In the genomic region with DNA sequence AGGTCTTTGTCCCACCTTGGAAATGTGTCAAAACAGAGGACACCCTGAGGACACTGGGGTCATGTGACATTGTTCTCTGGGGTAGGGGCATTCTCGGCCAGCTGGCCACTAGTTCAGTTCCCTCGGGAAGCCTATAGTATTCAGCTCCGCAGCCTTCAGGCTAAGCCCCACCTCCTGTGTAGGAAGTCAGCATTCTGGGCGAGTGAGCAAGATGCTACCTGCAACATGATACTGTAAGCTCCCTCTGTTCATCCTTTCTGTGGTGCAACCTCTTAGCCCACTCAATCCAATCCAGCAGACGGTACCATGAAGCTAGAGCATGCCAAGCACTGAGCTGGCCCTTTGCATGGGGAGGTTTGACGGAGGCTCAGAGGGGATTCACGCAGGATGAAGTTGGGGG, we compare ENCODE assay signal across 16 cellular contexts. TPM values are rescaled to one million over a fixed set of nuclear protein-coding genes. Genes with fewer than 3 reads are reported as not detected.
A peak's percentile ranks its signal among the peaks of the same experiment; 100 is the strongest.
DNase-seq lines count a peak whose midpoint lies in the region; ATAC-seq and TF ChIP-seq lines count a peak whose summit lies in the region.
"Had no signal": no experiment of that assay in that cellular context is flagged by ENCODE, and none has a peak within 500 bp of the region (broad histone marks: within the 10 kb centered on the region; RNA-seq: fewer than 3 reads in every experiment).

No MANE protein-coding gene starts in this region.

- no peak overlapping the region for H3K4me3 ChIP-seq in osteoblast (ENCODE audit: insufficient read depth, low read length)
- no peak overlapping the region for H3K4me3 ChIP-seq in body of pancreas
- H3K4me3 ChIP-seq: GM12878, SK-N-MC had no signal

- peaks cover 27% of the 10 kb centered on the region for H3K4me1 Mint-ChIP-seq in WTC11
- peaks cover 6% of the 10 kb centered on the region for H3K4me1 Mint-ChIP-seq in activated naive CD4-positive, alpha-beta T cell treated with anti-CD3 and anti-CD28 coated beads for 36 hours (ENCODE audit: low read depth)
- H3K4me1 Mint-ChIP-seq in chondrocyte (ENCODE audit: low read depth), result peaks cover 16% of the 10 kb centered on the region

- no peak for TF ChIP-seq POLR2A in body of pancreas (IDR thresholded peaks at IDR 0.05)

- no peaks in the 10 kb centered on the region for H3K79me2 ChIP-seq in osteoblast (ENCODE audit: insufficient read depth, low read length)

- H3K27me3 ChIP-seq in osteoblast (ENCODE audit: insufficient read depth, low read length), result peaks cover 64% of the 10 kb centered on the region
- H3K27me3 ChIP-seq in body of pancreas, result peaks cover 0 to 20% of the 10 kb centered on the region in 2 donors

- CTCF ChIA-PET in WTC11 (lab: Charles Lee), result interaction anchor here (0.6 to 9.4 kb wide), 25 partner anchors 16 to 413 kb away, joined by 3 to 343 read pairs (median 4); no protein-coding TSS in a partner anchor
- CTCF ChIA-PET in activated naive CD4-positive, alpha-beta T cell treated with anti-CD3 and anti-CD28 coated beads for 36 hours (lab: Charles Lee), result interaction anchor here (0.6 to 2.5 kb wide), 7 partner anchors 11 to 410 kb away, joined by 3 to 19 read pairs (median 5); no protein-coding TSS in a partner anchor

- peaks cover 58% of the 10 kb centered on the region for H4K20me1 ChIP-seq in osteoblast (ENCODE audit: insufficient read depth, low read length)

- peak; percentile 51 for DNase-seq in NCI-H2107 treated with DMSO at 0.1 percent for 48 hours (lab: John Stamatoyannopoulos, UW; ENCODE audit: unreplicated experiment)
- no peak for DNase-seq in NCI-H2107 (lab: John Stamatoyannopoulos, UW)
- DNase-seq in NCI-H510A (lab: John Stamatoyannopoulos, UW), result peak; percentile 33
- DNase-seq in WTC11 (ENCODE audit: low spot score), result no peak
- peak; percentile 76 for DNase-seq in osteoblast (ENCODE audit: insufficient read length, low spot score, missing footprints)
- DNase-seq in body of pancreas, result no peak
- no peak for DNase-seq in activated naive CD4-positive, alpha-beta T cell treated with anti-CD3 and anti-CD28 coated beads for 36 hours
- no peak for DNase-seq in chondrocyte (ENCODE audit: low spot score)
- DNase-seq: EL, NCI-H1105, NCI-H1694, SHP77 had no signal

- H3K36me3 Mint-ChIP-seq in WTC11 (no peaks in the 10 kb centered on the region), chondrocyte (ENCODE audit: low read depth) (peaks cover 1% of the 10 kb centered on the region)
- peaks cover 1% of the 10 kb centered on the region for H3K36me3 Mint-ChIP-seq in activated naive CD4-positive, alpha-beta T cell treated with anti-CD3 and anti-CD28 coated beads for 36 hours (ENCODE audit: low read depth)

- ATAC-seq in WTC11, result no peak
- ATAC-seq in body of pancreas, result no peak

- H3K4me3 Mint-ChIP-seq in WTC11, result no peak overlapping the region
- no peak overlapping the region for H3K4me3 Mint-ChIP-seq in activated naive CD4-positive, alpha-beta T cell treated with anti-CD3 and anti-CD28 coated beads for 36 hours
- no peak overlapping the region for H3K4me3 Mint-ChIP-seq in chondrocyte (ENCODE audit: unreplicated experiment)
- H3K4me3 Mint-ChIP-seq: B cell, H9 had no signal

- no peak overlapping the region for H2AFZ ChIP-seq in osteoblast (ENCODE audit: low read length)

- H3K9me3 ChIP-seq in osteoblast (ENCODE audit: low read depth, low read length), result no peaks in the 10 kb centered on the region
- H3K9me3 ChIP-seq in body of pancreas, result no peaks in the 10 kb centered on the region

- H3K27me3 Mint-ChIP-seq in WTC11 (ENCODE audit: low read depth) (peaks cover 45% of the 10 kb centered on the region), chondrocyte (ENCODE audit: low read depth) (peaks cover 57% of the 10 kb centered on the region)
- peaks cover 51% of the 10 kb centered on the region for H3K27me3 Mint-ChIP-seq in activated naive CD4-positive, alpha-beta T cell treated with anti-CD3 and anti-CD28 coated beads for 36 hours (ENCODE audit: low read depth)

- 56 to 57% methylated on average over 4 to 7 of the region's 7 CpGs for WGBS in body of pancreas, 2 donors

- TF ChIP-seq CTCF in WTC11 (IDR thresholded peaks at IDR 0.05) (no peak), osteoblast (IDR thresholded peaks at IDR 0.05; ENCODE audit: extremely low read depth, low read depth, low read length) (no peak), body of pancreas (IDR thresholded peaks at IDR 0.05) (no peak), chondrocyte (IDR thresholded peaks at IDR 0.05) (no peak)

- H3K4me2 ChIP-seq in osteoblast (ENCODE audit: insufficient read depth, low read length), result no peak overlapping the region

- no peak overlapping the region for H3K27ac ChIP-seq in osteoblast (ENCODE audit: low read depth, low read length)
- H3K27ac ChIP-seq in body of pancreas, result no peak overlapping the region
- H3K27ac ChIP-seq: SK-N-MC had no signal

- H3K9me3 Mint-ChIP-seq in WTC11 (no peaks in the 10 kb centered on the region), chondrocyte (ENCODE audit: low read depth) (no peaks in the 10 kb centered on the region)
- no peaks in the 10 kb centered on the region for H3K9me3 Mint-ChIP-seq in activated naive CD4-positive, alpha-beta T cell treated with anti-CD3 and anti-CD28 coated beads for 36 hours

- POLR2A ChIA-PET in WTC11 (lab: Charles Lee), result no interaction called here

- H3K36me3 ChIP-seq in osteoblast (ENCODE audit: insufficient read depth, low read length) (no peaks in the 10 kb centered on the region), body of pancreas (replicated peaks in 1 of 2; ENCODE audit: insufficient read depth in 1 of 2, low read depth in 2 of 2) (no peaks in the 10 kb centered on the region)

- H3K4me1 ChIP-seq in osteoblast (ENCODE audit: insufficient read depth, low read length), result peaks cover 7% of the 10 kb centered on the region
- peaks cover 48% of the 10 kb centered on the region for H3K4me1 ChIP-seq in body of pancreas

- intact Hi-C loops in body of pancreas (cut with DNase I), result no loop called here
- intact Hi-C loops in activated naive CD4-positive, alpha-beta T cell treated with anti-CD3 and anti-CD28 coated beads for 36 hours (cut with micrococcal nuclease), result no loop called here

- H3K27ac Mint-ChIP-seq in WTC11 (no peak overlapping the region), chondrocyte (ENCODE audit: unreplicated experiment) (no peak overlapping the region)
- H3K27ac Mint-ChIP-seq in activated naive CD4-positive, alpha-beta T cell treated with anti-CD3 and anti-CD28 coated beads for 36 hours, result no peak overlapping the region
- H3K27ac Mint-ChIP-seq: B cell, H9 had no signal

TF ChIP-seq in WTC11, 78 proteins besides CTCF, POLR2A, EP300 and RAD21:
- no peak for TF ChIP-seq ZNF263 (CRISPR knock-in tag; IDR thresholded peaks at IDR 0.05; ENCODE audit: low read depth)
- TF ChIP-seq, protein P1, sequence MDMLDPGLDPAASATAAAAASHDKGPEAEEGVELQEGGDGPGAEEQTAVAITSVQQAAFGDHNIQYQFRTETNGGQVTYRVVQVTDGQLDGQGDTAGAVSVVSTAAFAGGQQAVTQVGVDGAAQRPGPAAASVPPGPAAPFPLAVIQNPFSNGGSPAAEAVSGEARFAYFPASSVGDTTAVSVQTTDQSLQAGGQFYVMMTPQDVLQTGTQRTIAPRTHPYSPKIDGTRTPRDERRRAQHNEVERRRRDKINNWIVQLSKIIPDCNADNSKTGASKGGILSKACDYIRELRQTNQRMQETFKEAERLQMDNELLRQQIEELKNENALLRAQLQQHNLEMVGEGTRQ (CRISPR knock-in tag; IDR thresholded peaks at IDR 0.05), result peak; percentile 37; the same call in 1 of the 2 replicates

RNA-seq across cellular contexts. Expression of a gene that starts 5.3 kb away (rescaled TPM):
- total RNA-seq in WTC11 (2021), result 3.1 to 4.2 TPM (median 3.3 TPM) in 3 replicates
- 9.4 and 13.0 TPM in 2 replicates for total RNA-seq in osteoblast
- 1 to 10 TPM in 1 of 2 donors, under 1 TPM in 1; 0.26 to 2.0 TPM for total RNA-seq in body of pancreas
- under 1 TPM; 0.52 to 0.76 TPM for total RNA-seq in activated naive CD4-positive, alpha-beta T cell treated with anti-CD3 and anti-CD28 coated beads for 36 hours
- total RNA-seq in chondrocyte, result 3.0 to 4.8 TPM (median 3.4 TPM) in 3 replicates

Comparison
In these comparisons a context has a peak if more than half of its experiments do, and no peak if none do; other contexts are left out.
1. DNase-seq: peak in NCI-H2107 treated with DMSO at 0.1 percent for 48 hours (single experiment), NCI-H510A (single experiment) and osteoblast (single experiment); none in NCI-H2107 (single experiment), WTC11 (single experiment), body of pancreas (0 of 4), activated naive CD4-positive, alpha-beta T cell treated with anti-CD3 and anti-CD28 coated beads for 36 hours (single experiment) and chondrocyte (single experiment).